Comparison of ENCODE assay signal across 28 cellular contexts in genomic region chrX:49157194-49157593, GRCh38. TPM values are rescaled to one million over a fixed set of nuclear protein-coding genes. Genes with fewer than 3 reads are reported as not detected.
DNase-seq lines count a peak whose midpoint lies in the region; ATAC-seq and TF ChIP-seq lines count a peak whose summit lies in the region.
"Had no signal": no experiment of that assay in that cellular context is flagged by ENCODE, and none has a peak within 500 bp of the region (broad histone marks: within the 10 kb centered on the region; RNA-seq: fewer than 3 reads in every experiment).

No MANE protein-coding gene starts in this region.

- no peak for DNase-seq in activated naive CD8-positive, alpha-beta T cell treated with anti-CD3 and anti-CD28 coated beads, Interleukin-2, amount 50 U/mL, for 24 hours
- DNase-seq in endodermal cell = peak; percentile 57
- no peak for DNase-seq in nephron progenitor cell
- DNase-seq in head of caudate nucleus = no peak
- DNase-seq in NCI-H2029 treated with DMSO at 0.1 percent for 48 hours (lab: John Stamatoyannopoulos, UW) = no peak
- DNase-seq: activated CD4-positive, alpha-beta memory T cell treated with anti-CD3 and anti-CD28 coated beads for 36 hours; activated CD8-positive, alpha-beta memory T cell treated with anti-CD3 and anti-CD28 coated beads, Interleukin-2, amount 50 U/mL, for 4 hours; activated naive CD4-positive, alpha-beta T cell treated with anti-CD3 and anti-CD28 coated beads for 36 hours; CD4-positive, CD25-positive, alpha-beta regulatory T cell; effector CD8-positive, alpha-beta T cell; GOT3; islet precursor cell; left ventricle myocardium inferior; MG63; midbrain; naive thymus-derived CD4-positive, alpha-beta T cell; NCI-H1105 treated with DMSO at 0.1 percent for 48 hours; NCI-H187 treated with DMSO at 0.1 percent for 48 hours; NCI-H524 treated with DMSO at 0.1 percent for 48 hours; PC-3; stimulated activated CD4-positive, alpha-beta T cell treated with anti-CD3 and anti-CD28 coated beads, Interleukin-4, amount 100 ng/mL, for 1 hour; T-helper 17 cell; transverse colon had no signal

- H3K4me3 ChIP-seq in endodermal cell (ENCODE audit: low read length) = no peak overlapping the region
- H3K4me3 ChIP-seq: MG63 had no signal

- no peak overlapping the region for H3K9ac ChIP-seq in endodermal cell (ENCODE audit: extremely low read depth, low read length, poor library complexity, severe bottlenecking)

- peaks cover 16% of the 10 kb centered on the region for H3K4me1 Mint-ChIP-seq in activated naive CD8-positive, alpha-beta T cell (ENCODE audit: low read depth)
- peaks cover 18% of the 10 kb centered on the region for H3K4me1 Mint-ChIP-seq in activated naive CD8-positive, alpha-beta T cell treated with anti-CD3 and anti-CD28 coated beads, Interleukin-2, amount 50 U/mL, for 24 hours
- no peaks in the 10 kb centered on the region for H3K4me1 Mint-ChIP-seq in endodermal cell
- H3K4me1 Mint-ChIP-seq in nephron progenitor cell = peaks cover 17% of the 10 kb centered on the region

- no peaks in the 10 kb centered on the region for H3K4me1 ChIP-seq in endodermal cell (ENCODE audit: control insufficient read depth, insufficient read depth, low read length)
- H3K4me1 ChIP-seq: left ventricle myocardium inferior had no signal

- peak overlapping the region; percentile 17 for H3K4me3 Mint-ChIP-seq in activated naive CD8-positive, alpha-beta T cell
- no peak overlapping the region for H3K4me3 Mint-ChIP-seq in activated naive CD8-positive, alpha-beta T cell treated with anti-CD3 and anti-CD28 coated beads, Interleukin-2, amount 50 U/mL, for 24 hours
- H3K4me3 Mint-ChIP-seq in endodermal cell (peak overlapping the region; percentile 74), nephron progenitor cell (peak overlapping the region; percentile 68)

- no peaks in the 10 kb centered on the region for H3K36me3 Mint-ChIP-seq in activated naive CD8-positive, alpha-beta T cell
- H3K36me3 Mint-ChIP-seq in activated naive CD8-positive, alpha-beta T cell treated with anti-CD3 and anti-CD28 coated beads, Interleukin-2, amount 50 U/mL, for 24 hours (ENCODE audit: low read depth) = no peaks in the 10 kb centered on the region
- H3K36me3 Mint-ChIP-seq in endodermal cell (ENCODE audit: low read depth) (no peaks in the 10 kb centered on the region), nephron progenitor cell (ENCODE audit: low read depth) (no peaks in the 10 kb centered on the region)
- H3K36me3 Mint-ChIP-seq: activated CD4-positive, alpha-beta memory T cell treated with anti-CD3 and anti-CD28 coated beads for 36 hours; CD4-positive, CD25-positive, alpha-beta regulatory T cell; naive thymus-derived CD4-positive, alpha-beta T cell had no signal

- intact Hi-C loops in head of caudate nucleus (cut with DNase I) = no loop called here

- H3K27me3 ChIP-seq in endodermal cell (ENCODE audit: control insufficient read depth, insufficient read depth, low read length, poor library complexity, severe bottlenecking) = no peaks in the 10 kb centered on the region
- H3K27me3 ChIP-seq: MG63, transverse colon had no signal

- H3K27ac Mint-ChIP-seq in activated naive CD8-positive, alpha-beta T cell = no peak overlapping the region
- no peak overlapping the region for H3K27ac Mint-ChIP-seq in activated naive CD8-positive, alpha-beta T cell treated with anti-CD3 and anti-CD28 coated beads, Interleukin-2, amount 50 U/mL, for 24 hours
- no peak overlapping the region for H3K27ac Mint-ChIP-seq in endodermal cell
- H3K27ac Mint-ChIP-seq in nephron progenitor cell = no peak overlapping the region

- WGBS in endodermal cell (ENCODE audit: insufficient coverage in 1 of 2, insufficient read length in 1 of 2), 2 experiments = 84 to 90% methylated on average over 2 to 21 of the region's 25 CpGs

- no peak for ATAC-seq in activated naive CD8-positive, alpha-beta T cell treated with anti-CD3 and anti-CD28 coated beads, Interleukin-2, amount 50 U/mL, for 24 hours
- ATAC-seq in HG02763 (IDR thresholded peaks at IDR 0.05; ENCODE audit: unreplicated experiment) = no peak
- ATAC-seq in GM19328 (IDR thresholded peaks at IDR 0.05; ENCODE audit: unreplicated experiment) = no peak
- ATAC-seq: activated CD4-positive, CD25-positive, alpha-beta regulatory T cell treated with anti-CD3 and anti-CD28 coated beads, Interleukin-2, amount 50 U/mL, for 24 hours; naive thymus-derived CD4-positive, alpha-beta T cell; PC-3 had no signal

- no peaks in the 10 kb centered on the region for H3K27me3 Mint-ChIP-seq in activated naive CD8-positive, alpha-beta T cell
- H3K27me3 Mint-ChIP-seq in activated naive CD8-positive, alpha-beta T cell treated with anti-CD3 and anti-CD28 coated beads, Interleukin-2, amount 50 U/mL, for 24 hours = no peaks in the 10 kb centered on the region
- H3K27me3 Mint-ChIP-seq in endodermal cell (ENCODE audit: insufficient read depth) = peaks cover 38% of the 10 kb centered on the region
- H3K27me3 Mint-ChIP-seq in nephron progenitor cell (ENCODE audit: low read depth, poor library complexity) = peaks cover 58% of the 10 kb centered on the region
- H3K27me3 Mint-ChIP-seq: activated CD4-positive, alpha-beta memory T cell treated with anti-CD3 and anti-CD28 coated beads for 36 hours; CD4-positive, CD25-positive, alpha-beta regulatory T cell; T-helper 17 cell had no signal

- H3K9me3 Mint-ChIP-seq in activated naive CD8-positive, alpha-beta T cell (ENCODE audit: low read depth) = no peaks in the 10 kb centered on the region
- no peaks in the 10 kb centered on the region for H3K9me3 Mint-ChIP-seq in activated naive CD8-positive, alpha-beta T cell treated with anti-CD3 and anti-CD28 coated beads, Interleukin-2, amount 50 U/mL, for 24 hours
- H3K9me3 Mint-ChIP-seq in endodermal cell (peaks cover 62% of the 10 kb centered on the region), nephron progenitor cell (peaks cover 62% of the 10 kb centered on the region)
- H3K9me3 Mint-ChIP-seq: activated CD4-positive, alpha-beta memory T cell treated with anti-CD3 and anti-CD28 coated beads for 36 hours; activated naive CD4-positive, alpha-beta T cell treated with anti-CD3 and anti-CD28 coated beads for 36 hours had no signal

- no peaks in the 10 kb centered on the region for H3K36me3 ChIP-seq in endodermal cell (ENCODE audit: control insufficient read depth, insufficient read depth, low read length)
- H3K36me3 ChIP-seq: left ventricle myocardium inferior, MG63, transverse colon had no signal

- TF ChIP-seq CTCF in endodermal cell (conservative IDR thresholded peaks at IDR 0.05) (no peak), nephron progenitor cell (IDR thresholded peaks at IDR 0.05) (no peak)

- no peak overlapping the region for H3K27ac ChIP-seq in endodermal cell (ENCODE audit: low read depth, low read length)
- H3K27ac ChIP-seq: KMS-11 had no signal

- no peaks in the 10 kb centered on the region for H3K9me3 ChIP-seq in endodermal cell (ENCODE audit: control insufficient read depth, low read length)
- H3K9me3 ChIP-seq: left ventricle myocardium inferior, MG63, transverse colon had no signal

RNA-seq across cellular contexts. Expression of gene MAGIX, which starts 5.4 kb away (rescaled TPM):
- total RNA-seq in endodermal cell = 1 to 10 TPM; 1.2 to 1.3 TPM
- 0.46 TPM for polyA plus RNA-seq in endodermal cell (2013, experiment 1 of 2)
- polyA plus RNA-seq in endodermal cell (2013, experiment 2 of 2) = 0.70 TPM

RNA-seq across cellular contexts. Expression of gene PLP2, which starts 14.5 kb away (rescaled TPM):
- total RNA-seq in endodermal cell = 1 to 10 TPM; 1.9 to 2.0 TPM
- polyA plus RNA-seq in endodermal cell (2013, experiment 1 of 2) = 3.4 TPM
- 2.3 TPM for polyA plus RNA-seq in endodermal cell (2013, experiment 2 of 2)

RNA-seq across cellular contexts. Expression of gene PRICKLE3, which starts 29.0 kb away (rescaled TPM):
- 10 to 100 TPM; 10.7 to 12.0 TPM for total RNA-seq in endodermal cell
- polyA plus RNA-seq in endodermal cell (2013, experiment 1 of 2) = 5.5 TPM
- 5.5 TPM for polyA plus RNA-seq in endodermal cell (2013, experiment 2 of 2)

RNA-seq across cellular contexts. Expression of gene GPKOW, which starts 33.7 kb away (rescaled TPM):
- total RNA-seq in endodermal cell = 10 to 100 TPM; 17.9 to 23.7 TPM
- polyA plus RNA-seq in endodermal cell (2013, experiment 1 of 2) = 25.1 TPM
- 23.2 TPM for polyA plus RNA-seq in endodermal cell (2013, experiment 2 of 2)

RNA-seq across cellular contexts. Expression of gene SYP, which starts 42.8 kb away (rescaled TPM):
- under 1 TPM; 0.48 to 0.51 TPM for total RNA-seq in endodermal cell
- 7.7 TPM for polyA plus RNA-seq in endodermal cell (2013, experiment 1 of 2)
- polyA plus RNA-seq in endodermal cell (2013, experiment 2 of 2) = 5.4 TPM
